In genomic region chr19:3179739-3180293, GRCh38 we compare ENCODE assay signal across 11 cellular contexts. TPM values are rescaled to one million over a fixed set of nuclear protein-coding genes. Genes with fewer than 3 reads are reported as not detected.
A peak's percentile ranks its signal among the peaks of the same experiment; 100 is the strongest.
DNase-seq lines count a peak whose midpoint lies in the region; ATAC-seq, FAIRE-seq and TF ChIP-seq lines count a peak whose summit lies in the region.
"Had no signal": no experiment of that assay in that cellular context is flagged by ENCODE, and none has a peak within 500 bp of the region (broad histone marks: within the 10 kb centered on the region; RNA-seq: fewer than 3 reads in every experiment).

No MANE protein-coding gene starts in this region.

- H3K36me3 Mint-ChIP-seq in T-helper 17 cell (ENCODE audit: low read depth) = peaks cover 11% of the 10 kb centered on the region
- H3K36me3 Mint-ChIP-seq in WTC11 = no peaks in the 10 kb centered on the region

- H3K4me3 Mint-ChIP-seq in T-helper 17 cell (peak overlapping the region; percentile 98), WTC11 (no peak overlapping the region)

- CTCF ChIA-PET in WTC11 (lab: Charles Lee) = no interaction called here

- ATAC-seq in T-helper 17 cell (peak; percentile 12), WTC11 (no peak), GM19463 (IDR thresholded peaks at IDR 0.05; ENCODE audit: unreplicated experiment) (no peak)

- H3K36me3 ChIP-seq in effector memory CD4-positive, alpha-beta T cell (ENCODE audit: control insufficient read depth, insufficient read depth, low read length) = peaks cover 8% of the 10 kb centered on the region

- peaks cover 38% of the 10 kb centered on the region for H3K4me1 ChIP-seq in effector memory CD4-positive, alpha-beta T cell (ENCODE audit: control insufficient read depth, insufficient read depth, low read length, poor library complexity, severe bottlenecking)

- H3K27ac Mint-ChIP-seq in T-helper 17 cell (peak overlapping the region; percentile 98), WTC11 (no peak overlapping the region)

- no peak for FAIRE-seq in GM12892 (lab: Jason Lieb, UNC)

- POLR2A ChIA-PET in WTC11 (lab: Charles Lee) = no interaction called here

- H3K4me1 Mint-ChIP-seq in T-helper 17 cell (peaks cover 35% of the 10 kb centered on the region), WTC11 (no peaks in the 10 kb centered on the region)

- TF ChIP-seq CTCF in WTC11 (IDR thresholded peaks at IDR 0.05) = no peak

- no peaks in the 10 kb centered on the region for H3K9me3 Mint-ChIP-seq in WTC11

- no peaks in the 10 kb centered on the region for H3K27me3 Mint-ChIP-seq in T-helper 17 cell
- H3K27me3 Mint-ChIP-seq in WTC11 (ENCODE audit: low read depth) = no peaks in the 10 kb centered on the region

- no peaks in the 10 kb centered on the region for H3K9me3 ChIP-seq in T-helper 17 cell (ENCODE audit: control insufficient read depth, low read length, poor library complexity, severe bottlenecking)
- no peaks in the 10 kb centered on the region for H3K9me3 ChIP-seq in effector memory CD4-positive, alpha-beta T cell (ENCODE audit: control insufficient read depth, low read length)

- no peaks in the 10 kb centered on the region for H3K27me3 ChIP-seq in effector memory CD4-positive, alpha-beta T cell (replicated peaks; ENCODE audit: control insufficient read depth, insufficient read depth, low read length, poor library complexity, severe bottlenecking)

- H3K4me3 ChIP-seq in effector memory CD4-positive, alpha-beta T cell (ENCODE audit: insufficient read depth, low read depth, low read length, poor library complexity, severe bottlenecking) = peak overlapping the region; percentile 96

- peak; percentile 36 for DNase-seq in GM12892 (ENCODE audit: insufficient read length)
- no peak for DNase-seq in T-helper 17 cell
- no peak for DNase-seq in effector memory CD4-positive, alpha-beta T cell
- DNase-seq in stimulated activated CD4-positive, alpha-beta T cell treated with anti-CD3 and anti-CD28 coated beads, Interleukin-4, amount 100 ng/mL, for 4 hours = peak; percentile 34 to 42
- DNase-seq in GF-D8 (lab: John Stamatoyannopoulos, UW) = no peak
- DNase-seq in WTC11 (ENCODE audit: low spot score) = no peak
- DNase-seq in GDM1 (lab: John Stamatoyannopoulos, UW) = no peak
- DNase-seq: GOT3, kidney glomerular epithelial cell had no signal

- 0 out of 2 replicates have a peak, but pooled peaks have one; percentile 10 for TF ChIP-seq POLR2A in GM12892 (IDR thresholded peaks at IDR 0.05; ENCODE audit: low read depth, low read length)

- H3K27ac ChIP-seq in effector memory CD4-positive, alpha-beta T cell (ENCODE audit: insufficient read depth, low read length, poor library complexity, severe bottlenecking) = peak overlapping the region; percentile 85

TF ChIP-seq in WTC11, 78 proteins besides CTCF, POLR2A, EP300 and RAD21 (continues in another document):
- TF ChIP-seq ZNF281 (CRISPR knock-in tag; IDR thresholded peaks at IDR 0.05) (no peak), PREB (CRISPR knock-in tag; IDR thresholded peaks at IDR 0.05; ENCODE audit: borderline replicate concordance) (no peak), ZNF396 (CRISPR knock-in tag; IDR thresholded peaks at IDR 0.05; ENCODE audit: borderline replicate concordance) (no peak), ZNF532 (CRISPR knock-in tag; IDR thresholded peaks at IDR 0.05; ENCODE audit: borderline replicate concordance) (no peak), TEAD1 (CRISPR knock-in tag; IDR thresholded peaks at IDR 0.05) (no peak), SP1 (CRISPR knock-in tag; conservative IDR thresholded peaks at IDR 0.05) (no peak), FOXK1 (CRISPR knock-in tag; IDR thresholded peaks at IDR 0.05) (no peak), GTF2I (CRISPR knock-in tag; conservative IDR thresholded peaks at IDR 0.05) (no peak), IRF2 (CRISPR knock-in tag; IDR thresholded peaks at IDR 0.05; ENCODE audit: borderline replicate concordance, low read depth) (no peak), IRF1 (CRISPR knock-in tag; IDR thresholded peaks at IDR 0.05) (no peak), CREM (CRISPR knock-in tag; IDR thresholded peaks at IDR 0.05) (no peak), ZNF671 (CRISPR knock-in tag; IDR thresholded peaks at IDR 0.05) (no peak), TP53 (CRISPR knock-in tag; IDR thresholded peaks at IDR 0.05) (no peak)

RNA-seq across cellular contexts. Expression of gene S1PR4, which starts 1.2 kb away (rescaled TPM):
- polyA plus RNA-seq in GM12892 (2012; ENCODE audit: missing spikeins) = 3.2 TPM
- total RNA-seq in T-helper 17 cell = 10 to 100 TPM; 83.1 to 97.0 TPM
- total RNA-seq in WTC11 (2021) = 0.27 to 0.37 TPM (median 0.28 TPM) in 3 replicates

RNA-seq across cellular contexts. Expression of gene NCLN, which starts 5.9 kb away (rescaled TPM):
- polyA plus RNA-seq in GM12892 (2012; ENCODE audit: missing spikeins) = 18.2 TPM
- total RNA-seq in T-helper 17 cell = 10 to 100 TPM; 47.8 to 50.6 TPM
- 99.9 to 113 TPM (median 105 TPM) in 3 replicates for total RNA-seq in WTC11 (2021)

RNA-seq across cellular contexts. Expression of gene GNA15, which starts 44.0 kb away (rescaled TPM):
- polyA plus RNA-seq in GM12892 (2012; ENCODE audit: missing spikeins) = 24.1 TPM
- total RNA-seq in T-helper 17 cell (10 to 100 TPM; 28.7 to 54.1 TPM), WTC11 (2021) (0.22 to 0.44 TPM (median 0.37 TPM) in 3 replicates)

RNA-seq across cellular contexts. Expression of gene CELF5, which starts 44.6 kb away (rescaled TPM):
- not detected for polyA plus RNA-seq in GM12892 (2012; ENCODE audit: missing spikeins)
- total RNA-seq in T-helper 17 cell (under 1 TPM; 0.42 to 0.57 TPM), WTC11 (2021) (7.7 to 10.6 TPM (median 9.0 TPM) in 3 replicates)
- total RNA-seq: NCI-H460 had no signal

Comparison
In these comparisons a context has a peak if more than half of its experiments do, and no peak if none do; other contexts are left out.
1. DNase-seq: peak in GM12892 (single experiment) and stimulated activated CD4-positive, alpha-beta T cell treated with anti-CD3 and anti-CD28 coated beads, Interleukin-4, amount 100 ng/mL, for 4 hours (2 of 2); none in T-helper 17 cell (0 of 3), effector memory CD4-positive, alpha-beta T cell (0 of 3), GF-D8 (single experiment), WTC11 (single experiment) and GDM1 (single experiment).
2. RNA of gene S1PR4, which starts 1.2 kb away (total RNA-seq): 83.1 to 97.0 TPM in T-helper 17 cell; 0.27 to 0.37 TPM in WTC11; every median in the first group is over 10 times any median in the second.
3. RNA of gene GNA15, which starts 44.0 kb away (total RNA-seq): 28.7 to 54.1 TPM in T-helper 17 cell; 0.22 to 0.44 TPM in WTC11; every median in the first group is over 10 times any median in the second.